ENCODE assay signal across 8 cellular contexts in genomic region chr3:64023861-64024223, GRCh38. TPM values are rescaled to one million over a fixed set of nuclear protein-coding genes. Genes with fewer than 3 reads are reported as not detected.
DNase-seq lines count a peak whose midpoint lies in the region; ATAC-seq, FAIRE-seq and TF ChIP-seq lines count a peak whose summit lies in the region.

No MANE protein-coding gene starts in this region.

- no peak overlapping the region for H3K9ac ChIP-seq in HCT116 (ENCODE audit: low read length)
- H3K9ac ChIP-seq in endocrine pancreas (ENCODE audit: control insufficient read depth, insufficient read depth, low read length): no peak overlapping the region
- peak overlapping the region; percentile 96 for H3K9ac ChIP-seq in skeletal muscle satellite cell (ENCODE audit: low read depth, low read length)

- no peak for FAIRE-seq in H54 (lab: Jason Lieb, UNC)

- intact Hi-C loops in HCT116 (cut with micrococcal nuclease) (no loop called here), left colon (cut with DNase I, micrococcal nuclease) (no loop called here)

- no peak for TF ChIP-seq POLR2A in HCT116 (IDR thresholded peaks at IDR 0.05; ENCODE audit: borderline replicate concordance, extremely low read depth, insufficient read depth, insufficient read length)
- no peak for TF ChIP-seq POLR2A in H54 (IDR thresholded peaks at IDR 0.05; ENCODE audit: low read depth, low read length)

- H3K36me3 ChIP-seq in HCT116 (ENCODE audit: control insufficient read depth in 1 of 2, insufficient read depth in 2 of 2, low read length in 2 of 2) (peaks cover 8 to 19% of the 10 kb centered on the region in 2 experiments), endocrine pancreas (ENCODE audit: control insufficient read depth, insufficient read depth, low read length) (no peaks in the 10 kb centered on the region), skeletal muscle satellite cell (ENCODE audit: insufficient read depth, low read length) (peaks cover 17% of the 10 kb centered on the region)

- no peak for TF ChIP-seq RAD21 in HCT116 (IDR thresholded peaks at IDR 0.05; ENCODE audit: low read depth)

- peaks cover 20% of the 10 kb centered on the region; the same call in 1 of the 2 replicates for H3K27me3 ChIP-seq in HCT116 (ENCODE audit: insufficient read depth, low read length)
- H3K27me3 ChIP-seq in endocrine pancreas (ENCODE audit: control insufficient read depth, insufficient read depth, low read length): no peaks in the 10 kb centered on the region
- H3K27me3 ChIP-seq in skeletal muscle satellite cell (ENCODE audit: control insufficient read depth, insufficient read depth, low read length): peaks cover 13% of the 10 kb centered on the region

- H3K79me2 ChIP-seq in HCT116 (ENCODE audit: insufficient read depth, low read length): peaks cover 45% of the 10 kb centered on the region

- RAD21 ChIA-PET in HCT116 (lab: Charles Lee; ENCODE audit: low non-redundant PET in 1 of 2, low total read pairs in 2 of 2, uncharacterized antibody in 2 of 2, unreplicated experiment in 2 of 2): no interaction called here

- DNase-seq in HCT116 (ENCODE audit: low read depth, low spot score) (no peak), OCI-M1 (lab: John Stamatoyannopoulos, UW) (peak; percentile 67), left colon (no peak), H54 (ENCODE audit: insufficient read length, low spot score) (no peak), substantia nigra (lab: John Stamatoyannopoulos, UW) (no peak)
- no peak for DNase-seq in stimulated activated CD4-positive, alpha-beta T cell treated with anti-CD3 and anti-CD28 coated beads, Interleukin-1b, Interleukin-23, amount 100 ng/mL, for 48 hours

- H3K9me3 ChIP-seq in HCT116 (ENCODE audit: control insufficient read depth in 1 of 2, insufficient read depth in 1 of 2, low read depth in 1 of 2, low read length in 2 of 2) (no peaks in the 10 kb centered on the region), endocrine pancreas (ENCODE audit: control insufficient read depth, low read length) (no peaks in the 10 kb centered on the region), skeletal muscle satellite cell (replicated peaks; ENCODE audit: low read length) (no peaks in the 10 kb centered on the region)

- peaks cover 7% of the 10 kb centered on the region; the same call in 1 of the 2 replicates for H4K20me1 ChIP-seq in HCT116 (ENCODE audit: insufficient read depth)

- no TSS peak for BruUV-seq in HCT116 (replicated peaks; lab: Mats Ljungman, UMichigan)

- H3K4me2 ChIP-seq in HCT116 (ENCODE audit: low read length) (peak overlapping the region; percentile 95), skeletal muscle satellite cell (ENCODE audit: low read length) (peak overlapping the region; percentile 92)

- H3K27ac ChIP-seq in HCT116 (ENCODE audit: low read depth, low read length) (no peak overlapping the region), substantia nigra (ENCODE audit: low read depth, low read length, poor library complexity, severe bottlenecking) (no peak overlapping the region)

- ATAC-seq in HCT116: peak; percentile 10
- no peak for ATAC-seq in left colon

- H3K4me3 ChIP-seq in HCT116 (replicated peaks in 1 of 2; ENCODE audit: low read depth in 1 of 2, low read length in 2 of 2) (peak overlapping the region in 1 of 2 experiments; percentile 87; a peak in 2 of 4 replicates), endocrine pancreas (ENCODE audit: control insufficient read depth, insufficient read depth, low read length) (peak overlapping the region; percentile 74), skeletal muscle satellite cell (ENCODE audit: low read length) (peak overlapping the region; percentile 80)

- no peak for TF ChIP-seq CTCF in HCT116 (IDR thresholded peaks at IDR 0.05 in 2 of 3, conservative IDR thresholded peaks at IDR 0.05 in 1 of 3; ENCODE audit: borderline replicate concordance in 1 of 3, insufficient read depth in 1 of 3, low read depth in 2 of 3, low read length in 2 of 3)

- peak overlapping the region; percentile 51 for H2AFZ ChIP-seq in HCT116 (ENCODE audit: low read depth, low read length, poor library complexity, severe bottlenecking)

- H3K4me1 ChIP-seq in HCT116 (ENCODE audit: control insufficient read depth in 1 of 2, insufficient read depth in 2 of 2, low read length in 2 of 2): peaks cover 5 to 13% of the 10 kb centered on the region in 2 experiments; a peak in 3 of 4 replicates
- H3K4me1 ChIP-seq in endocrine pancreas (ENCODE audit: control insufficient read depth, insufficient read depth, low read length): no peaks in the 10 kb centered on the region
- peaks cover 11% of the 10 kb centered on the region for H3K4me1 ChIP-seq in skeletal muscle satellite cell (ENCODE audit: control insufficient read depth, insufficient read depth, low read length)

- CTCF ChIA-PET in HCT116 (lab: Charles Lee): interaction anchor here (1.5 to 1.7 kb wide), 2 partner anchors 13 to 461 kb away, joined by 3 to 9 read pairs; no protein-coding TSS in a partner anchor

- POLR2A ChIA-PET in HCT116 (lab: Charles Lee): no interaction called here

- no peaks in the 10 kb centered on the region for H3K9me2 ChIP-seq in HCT116 (ENCODE audit: insufficient read depth)

TF ChIP-seq in HCT116, 20 proteins besides CTCF, POLR2A, EP300 and RAD21:
- TF ChIP-seq ZNF274 (IDR thresholded peaks at IDR 0.05; ENCODE audit: low read depth, low read length): no peak
- no peak for TF ChIP-seq ZBTB33 (IDR thresholded peaks at IDR 0.05; ENCODE audit: extremely low read depth, insufficient replicate concordance, low read length)
- no peak for TF ChIP-seq JUND (IDR thresholded peaks at IDR 0.05)
- TF ChIP-seq SIN3A (IDR thresholded peaks at IDR 0.05; ENCODE audit: low read depth): no peak
- no peak for TF ChIP-seq EZH2phosphoT487 (IDR thresholded peaks at IDR 0.05; ENCODE audit: borderline replicate concordance)
- no peak for TF ChIP-seq YY1 (IDR thresholded peaks at IDR 0.05; ENCODE audit: extremely low read depth, insufficient replicate concordance, low read depth, low read length)
- TF ChIP-seq ATF3 (IDR thresholded peaks at IDR 0.05): no peak
- TF ChIP-seq EZH2 (IDR thresholded peaks at IDR 0.05): no peak
- TF ChIP-seq ZFX (IDR thresholded peaks at IDR 0.05): no peak
- TF ChIP-seq SP1 (IDR thresholded peaks at IDR 0.05; ENCODE audit: low read depth): no peak
- TF ChIP-seq FOSL1 (IDR thresholded peaks at IDR 0.05; ENCODE audit: low read depth): no peak
- TF ChIP-seq MAX (IDR thresholded peaks at IDR 0.05): no peak
- TF ChIP-seq SRF (IDR thresholded peaks at IDR 0.05; ENCODE audit: low read depth): no peak
- TF ChIP-seq CEBPB (IDR thresholded peaks at IDR 0.05; ENCODE audit: low read depth): no peak
- TF ChIP-seq POLR2AphosphoS5 (IDR thresholded peaks at IDR 0.05; ENCODE audit: low read depth, low read length): no peak

RNA-seq across cellular contexts. Expression of gene PSMD6, which starts 0.5 kb away (rescaled TPM):
- total RNA-seq in HCT116 (2021; ENCODE audit: unreplicated experiment): 78.7 TPM
- 45.4 and 55.8 TPM in 2 replicates for polyA plus RNA-seq in HCT116 (2012)
- total RNA-seq in skeletal muscle satellite cell (2012; rRNA removed): 98.5 and 100 TPM in 2 replicates
- total RNA-seq in left colon: 10 to 100 TPM; 49.4 to 51.4 TPM
